Comparison of ENCODE assay signal across 1 cellular context in the genomic region with DNA sequence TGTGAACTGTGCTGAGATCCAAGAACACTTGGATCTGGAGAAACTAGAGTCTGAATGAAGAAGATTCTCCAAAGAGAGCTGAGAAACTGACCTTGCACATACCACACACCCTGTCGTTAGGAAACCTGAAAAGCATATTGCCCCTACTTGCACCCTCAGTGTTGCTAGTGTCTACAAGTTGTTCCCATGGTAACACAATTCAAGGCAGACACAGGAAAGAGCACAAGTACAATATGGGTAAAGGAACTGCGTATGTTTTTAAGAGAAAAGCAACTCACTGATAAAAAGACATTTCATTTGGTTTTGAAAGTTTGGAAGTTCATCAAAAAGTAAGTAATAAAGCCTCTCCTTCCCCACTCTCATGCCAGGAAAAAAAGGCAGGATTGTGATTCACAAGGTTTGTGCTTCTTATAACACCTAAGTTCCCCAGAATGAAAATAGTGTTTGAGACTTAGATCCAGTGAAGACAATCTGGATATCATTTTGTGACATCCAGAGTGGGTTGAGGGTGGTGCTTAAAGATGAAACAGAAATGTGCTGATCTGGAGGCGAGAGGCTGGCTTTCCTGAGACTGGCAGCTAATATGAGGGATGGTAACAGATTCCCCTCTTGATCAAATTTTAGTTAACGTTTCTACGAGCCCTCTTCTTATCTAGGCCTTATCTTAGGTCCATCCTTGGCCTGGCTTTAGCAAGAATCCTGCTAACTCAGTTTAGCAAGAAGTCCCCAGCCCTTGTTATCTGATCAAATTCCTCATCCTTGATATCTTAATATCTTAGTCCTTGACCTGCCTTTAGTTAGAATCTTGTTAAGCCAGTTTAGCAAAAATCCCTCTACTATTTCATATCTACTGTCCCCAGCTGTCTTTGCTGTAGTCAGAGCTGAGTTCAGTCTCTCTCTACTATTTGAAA.
TF ChIP-seq lines count a peak whose summit lies in the region.

No MANE protein-coding gene starts in this region.

TF ChIP-seq in K562, 482 proteins besides CTCF, POLR2A, EP300 and RAD21:
- TF ChIP-seq, protein P1, sequence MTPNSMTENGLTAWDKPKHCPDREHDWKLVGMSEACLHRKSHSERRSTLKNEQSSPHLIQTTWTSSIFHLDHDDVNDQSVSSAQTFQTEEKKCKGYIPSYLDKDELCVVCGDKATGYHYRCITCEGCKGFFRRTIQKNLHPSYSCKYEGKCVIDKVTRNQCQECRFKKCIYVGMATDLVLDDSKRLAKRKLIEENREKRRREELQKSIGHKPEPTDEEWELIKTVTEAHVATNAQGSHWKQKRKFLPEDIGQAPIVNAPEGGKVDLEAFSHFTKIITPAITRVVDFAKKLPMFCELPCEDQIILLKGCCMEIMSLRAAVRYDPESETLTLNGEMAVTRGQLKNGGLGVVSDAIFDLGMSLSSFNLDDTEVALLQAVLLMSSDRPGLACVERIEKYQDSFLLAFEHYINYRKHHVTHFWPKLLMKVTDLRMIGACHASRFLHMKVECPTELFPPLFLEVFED (CRISPR knock-in tag; conservative IDR thresholded peaks at IDR 0.05), result no peak
- TF ChIP-seq HMGN3 (IDR thresholded peaks at IDR 0.05; ENCODE audit: borderline replicate concordance, extremely low read depth, insufficient read length, low read depth, low read length), result no peak
- TF ChIP-seq, protein P2, sequence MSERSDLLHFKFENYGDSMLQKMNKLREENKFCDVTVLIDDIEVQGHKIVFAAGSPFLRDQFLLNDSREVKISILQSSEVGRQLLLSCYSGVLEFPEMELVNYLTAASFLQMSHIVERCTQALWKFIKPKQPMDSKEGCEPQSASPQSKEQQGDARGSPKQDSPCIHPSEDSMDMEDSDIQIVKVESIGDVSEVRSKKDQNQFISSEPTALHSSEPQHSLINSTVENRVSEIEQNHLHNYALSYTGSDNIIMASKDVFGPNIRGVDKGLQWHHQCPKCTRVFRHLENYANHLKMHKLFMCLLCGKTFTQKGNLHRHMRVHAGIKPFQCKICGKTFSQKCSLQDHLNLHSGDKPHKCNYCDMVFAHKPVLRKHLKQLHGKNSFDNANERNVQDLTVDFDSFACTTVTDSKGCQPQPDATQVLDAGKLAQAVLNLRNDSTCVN (CRISPR knock-in tag; IDR thresholded peaks at IDR 0.05), result no peak
- TF ChIP-seq ZNF274 (IDR thresholded peaks at IDR 0.05; ENCODE audit: borderline replicate concordance, low read depth, low read length), result no peak
- peak; percentile 57 for TF ChIP-seq RFX1 (IDR thresholded peaks at IDR 0.05)
